In the genomic region with DNA sequence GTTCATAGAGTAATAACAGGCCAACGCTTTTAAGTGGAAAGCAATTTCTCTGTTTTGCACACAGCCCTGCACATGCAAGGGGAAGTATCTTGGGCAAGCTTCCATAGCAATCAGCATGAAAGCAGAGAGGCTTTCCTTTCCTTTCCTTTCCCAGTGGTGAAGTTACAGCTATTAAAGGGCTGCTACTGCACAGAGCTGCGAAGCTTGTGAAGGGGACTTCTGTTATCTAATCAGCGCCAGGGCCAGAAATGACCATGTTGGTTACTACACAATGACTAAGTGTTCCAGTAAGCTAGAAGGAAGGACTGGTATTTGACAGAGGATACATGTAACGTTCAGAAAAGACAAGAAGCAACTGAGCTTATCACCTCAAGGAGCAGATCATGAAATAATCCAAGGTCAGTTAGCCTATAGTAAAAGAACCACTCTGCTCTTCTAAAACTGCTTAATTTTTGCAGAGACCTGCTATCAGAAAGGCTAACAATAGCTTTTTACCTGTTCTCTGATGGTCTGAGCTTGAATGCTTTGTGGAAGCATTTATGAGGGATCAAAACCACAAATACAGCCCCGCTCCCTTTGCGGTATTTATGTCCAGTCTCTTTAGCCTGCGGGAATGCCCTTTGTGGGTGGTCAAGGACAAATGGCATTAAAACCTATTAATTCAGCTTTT, we compare ENCODE assay signal across 9 cellular contexts. TPM values are rescaled to one million over a fixed set of nuclear protein-coding genes. Genes with fewer than 3 reads are reported as not detected.
DNase-seq lines count a peak whose midpoint lies in the region; ATAC-seq, FAIRE-seq and TF ChIP-seq lines count a peak whose summit lies in the region.
"Had no signal": no experiment of that assay in that cellular context is flagged by ENCODE, and none has a peak within 500 bp of the region (broad histone marks: within the 10 kb centered on the region; RNA-seq: fewer than 3 reads in every experiment).

No MANE protein-coding gene starts in this region.

- ATAC-seq in GM19328 (IDR thresholded peaks at IDR 0.05; ENCODE audit: unreplicated experiment) (no peak), GM19035 (IDR thresholded peaks at IDR 0.05; ENCODE audit: unreplicated experiment) (no peak)
- ATAC-seq: HCT116 had no signal

- DNase-seq in G401 (ENCODE audit: low spot score) = peak; percentile 81
- peak in 73 of 76 experiments; percentile 22 to 91 (median 65) for DNase-seq in HUDEP-2 (lab: John Stamatoyannopoulos, UW; ENCODE audit: unreplicated experiment in 76 of 76)
- DNase-seq in bronchial epithelial cell (ENCODE audit: low read depth) = peak; percentile 62
- peak; percentile 50 for DNase-seq in myocyte (ENCODE audit: low read depth)
- no peak for DNase-seq in DMS53 (lab: John Stamatoyannopoulos, UW)
- DNase-seq in activated CD8-positive, alpha-beta memory T cell treated with anti-CD3 and anti-CD28 coated beads for 24 hours = no peak

- in situ Hi-C loops in G401 (cut with HindIII; ENCODE audit: low sequenced_read_pairs) = no loop called here

- H3K27me3 ChIP-seq in bronchial epithelial cell (ENCODE audit: control insufficient read depth, insufficient read depth, low read length) = no peaks in the 10 kb centered on the region

- H3K4me3 ChIP-seq in bronchial epithelial cell (ENCODE audit: low read depth, low read length) = no peak overlapping the region

- H3K36me3 ChIP-seq in bronchial epithelial cell (ENCODE audit: control insufficient read depth, insufficient read depth, low read length) = no peaks in the 10 kb centered on the region

- FAIRE-seq in bronchial epithelial cell (lab: Jason Lieb, UNC) = no peak

- TF ChIP-seq CTCF in bronchial epithelial cell (IDR thresholded peaks at IDR 0.05; ENCODE audit: insufficient read depth, low read length, severe bottlenecking) = no peak

RNA-seq across cellular contexts. Expression of a gene that starts 45.9 kb away (rescaled TPM):
- 10.0 and 25.5 TPM in 2 replicates for total RNA-seq in G401 (2014; rRNA removed; shearing (Covaris generic))
- 21.3 and 32.1 TPM in 2 replicates for total RNA-seq in bronchial epithelial cell
- total RNA-seq in myocyte = 23.7 and 44.0 TPM in 2 replicates
- 9.9 TPM for polyA plus RNA-seq in myocyte (2012)

Comparison
In these comparisons a context has a peak if more than half of its experiments do, and no peak if none do; other contexts are left out.
1. DNase-seq: peak in G401 (single experiment), HUDEP-2 (73 of 76), bronchial epithelial cell (single experiment) and myocyte (single experiment); none in DMS53 (single experiment) and activated CD8-positive, alpha-beta memory T cell treated with anti-CD3 and anti-CD28 coated beads for 24 hours (single experiment).